Comparison of ENCODE assay signal across 22 cellular contexts in the genomic region with DNA sequence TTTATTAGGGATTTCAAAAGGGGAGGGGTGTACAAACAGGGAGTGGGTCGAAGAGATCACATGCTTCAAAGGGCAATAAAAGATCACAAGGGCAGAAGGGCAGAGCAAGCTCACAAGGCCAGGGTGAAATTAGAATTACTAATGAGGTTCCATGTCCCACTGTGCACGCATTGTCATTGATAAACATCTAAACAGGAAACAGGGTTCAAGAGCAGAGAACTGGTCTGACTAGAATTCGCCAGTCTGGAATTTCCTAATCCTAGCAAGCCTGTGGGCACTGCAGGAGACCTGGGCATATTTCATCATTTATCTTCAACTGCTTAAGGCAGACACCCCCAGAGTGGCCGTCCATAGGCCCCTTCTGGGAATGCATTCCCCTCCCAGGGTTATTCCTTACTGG.
"Had no signal": no experiment of that assay in that cellular context is flagged by ENCODE, and none has a peak within 500 bp of the region (broad histone marks: within the 10 kb centered on the region; RNA-seq: fewer than 3 reads in every experiment).

No MANE protein-coding gene starts in this region.

- H3K36me3 ChIP-seq: colonic mucosa, pancreas, stomach, thoracic aorta, transverse colon had no signal

- H3K4me1 ChIP-seq: colonic mucosa, pancreas, stomach, transverse colon had no signal

- H3K27ac ChIP-seq: colonic mucosa, hepatocyte, pancreas, stomach, thoracic aorta, transverse colon had no signal

- DNase-seq: colonic mucosa; dermis blood vessel endothelial cell; foreskin melanocyte; head of caudate nucleus; left colon; left ventricle myocardium superior; mesenchymal stem cell; naive B cell; occipital lobe; pancreas; right cardiac atrium; small intestine; stimulated activated CD4-positive, alpha-beta T cell treated with anti-CD3 and anti-CD28 coated beads, Interleukin-12 subunit alpha, Interleukin-12 subunit beta, amount 100 ng/mL, for 4 hours; stimulated activated naive CD4-positive, alpha-beta T cell; stomach; substantia nigra; transverse colon had no signal

- H3K79me2 ChIP-seq: hepatocyte had no signal

- H3K27me3 ChIP-seq: colonic mucosa, hepatocyte, pancreas, stomach, transverse colon had no signal

- H2AFZ ChIP-seq: hepatocyte had no signal

- H3K4me3 ChIP-seq: colonic mucosa, hepatocyte, lung, pancreas, stomach, thoracic aorta, transverse colon had no signal

- H3K4me2 ChIP-seq: hepatocyte had no signal

- ATAC-seq: left colon, left ventricle myocardium superior, pancreas, right cardiac atrium had no signal

- H3K36me3 Mint-ChIP-seq: naive B cell had no signal

- H3K9me3 ChIP-seq: colonic mucosa, pancreas, thoracic aorta had no signal

- H3K27me3 Mint-ChIP-seq: naive B cell, progenitor cell of endocrine pancreas had no signal

- H3K4me3 Mint-ChIP-seq: naive B cell, nephron had no signal

- H3K27ac Mint-ChIP-seq: naive B cell, nephron, progenitor cell of endocrine pancreas had no signal

- H3K4me1 Mint-ChIP-seq: naive B cell, nephron had no signal
